Comparison of ENCODE assay signal across 28 cellular contexts in the genomic region with DNA sequence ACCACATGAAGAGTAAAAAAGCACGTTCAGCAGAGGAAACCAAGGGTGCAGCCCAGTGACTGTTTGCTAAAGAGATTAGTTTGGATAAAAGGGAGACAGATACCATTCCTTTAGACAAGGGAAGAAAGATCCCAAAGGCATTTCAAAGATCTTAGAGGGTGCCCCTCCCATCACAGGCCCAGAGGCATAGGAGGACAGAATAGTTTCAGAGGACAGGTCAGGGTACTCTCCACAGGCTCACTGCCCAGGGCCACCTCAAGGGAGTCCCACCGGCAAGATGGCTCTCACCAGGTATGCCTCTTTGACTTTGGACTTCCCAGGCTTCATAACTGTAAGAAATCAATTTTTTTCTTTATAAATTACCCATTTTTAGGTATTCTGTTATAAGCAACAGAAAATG. TPM values are rescaled to one million over a fixed set of nuclear protein-coding genes. Genes with fewer than 3 reads are reported as not detected.
"Had no signal": no experiment of that assay in that cellular context is flagged by ENCODE, and none has a peak within 500 bp of the region (broad histone marks: within the 10 kb centered on the region; RNA-seq: fewer than 3 reads in every experiment).

No MANE protein-coding gene starts in this region.

- H3K27me3 ChIP-seq: Peyer's patch, SJCRH30 had no signal

- H3K27me3 Mint-ChIP-seq: activated naive CD4-positive, alpha-beta T cell treated with anti-CD3 and anti-CD28 coated beads, Interleukin-2, amount 50 U/mL, for 24 hours; activated T-cell treated with anti-CD3 and anti-CD28 coated beads, Interleukin-2, amount 50 U/mL, for 24 hours had no signal

- H3K4me3 ChIP-seq: Peyer's patch, SJCRH30 had no signal

- H3K27ac ChIP-seq: RWPE1, SJCRH30, VCaP had no signal

- ATAC-seq: activated CD4-positive, CD25-positive, alpha-beta regulatory T cell treated with anti-CD3 and anti-CD28 coated beads, Interleukin-2, amount 50 U/mL, for 24 hours; activated CD8-positive, alpha-beta memory T cell treated with anti-CD3 and anti-CD28 coated beads, Interleukin-2, amount 10 ng/mL, durations not matched to agents 7 days and 5 days had no signal

- H3K4me2 ChIP-seq: SK-N-SH had no signal

- H3K36me3 Mint-ChIP-seq: activated naive CD4-positive, alpha-beta T cell treated with anti-CD3 and anti-CD28 coated beads, Interleukin-2, amount 50 U/mL, for 24 hours had no signal

- H3K9me3 Mint-ChIP-seq: activated naive CD4-positive, alpha-beta T cell treated with anti-CD3 and anti-CD28 coated beads, Interleukin-2, amount 50 U/mL, for 24 hours; activated T-cell treated with anti-CD3 and anti-CD28 coated beads, Interleukin-2, amount 50 U/mL, for 24 hours had no signal

- H3K9me3 ChIP-seq: Peyer's patch, SJCRH30, SK-N-SH had no signal

- H3K36me3 ChIP-seq: Peyer's patch, SJCRH30 had no signal

- H3K4me3 Mint-ChIP-seq: activated CD8-positive, alpha-beta memory T cell treated with anti-CD3 and anti-CD28 coated beads, Interleukin-2, amount 10 ng/mL, durations not matched to agents 7 days and 5 days; activated naive CD4-positive, alpha-beta T cell treated with anti-CD3 and anti-CD28 coated beads, Interleukin-2, amount 50 U/mL, for 24 hours; activated T-cell treated with anti-CD3 and anti-CD28 coated beads, Interleukin-2, amount 50 U/mL, for 24 hours; activated T-helper 1 cell treated with anti-CD3 and anti-CD28 coated beads, Interleukin-12 subunit alpha, Interleukin-12 subunit beta, Interleukin-2, Interleukin-4 antibody, amounts not matched to agents 30 ng/mL and 10 ng/mL and 1 ng/mL, durations not matched to agents 14 hours and 24 hours and 36 hours had no signal

- H3K4me1 ChIP-seq: Peyer's patch, SJCRH30 had no signal

- DNase-seq: activated CD4-positive, alpha-beta T cell treated with anti-CD3 and anti-CD28 coated beads for 48 hours; activated CD4-positive, alpha-beta T cell treated with anti-CD3 and anti-CD28 coated beads, Interleukin-2, amount 50 U/mL, for 48 hours; activated CD8-positive, alpha-beta memory T cell treated with anti-CD3 and anti-CD28 coated beads, Interleukin-2, amount 10 ng/mL, durations not matched to agents 7 days and 5 days; activated effector memory CD4-positive, alpha-beta T cell treated with Interleukin-2 at 50 U/mL for 16 hours; activated naive CD4-positive, alpha-beta T cell; activated T-cell treated with anti-CD3 and anti-CD28 coated beads, Interleukin-2, amount 50 U/mL, for 24 hours; aorta; central memory CD4-positive, alpha-beta T cell; NCI-H1092; NCI-H1417 treated with DMSO at 0.1 percent for 48 hours; NCI-H1694; NCI-H2029; NCI-H2107; NCI-H345; NCI-H510A; NCI-H69; NK-92 treated with Interleukin-12 subunit alpha and Interleukin-12 subunit beta, amount 100 ng/mL, for 24 hours; Peyer's patch; Right ventricle myocardium superior; SJCRH30; SK-N-SH; T-helper 1 cell had no signal

- H3K27ac Mint-ChIP-seq: activated CD8-positive, alpha-beta memory T cell treated with anti-CD3 and anti-CD28 coated beads, Interleukin-2, amount 10 ng/mL, durations not matched to agents 7 days and 5 days; activated naive CD4-positive, alpha-beta T cell treated with anti-CD3 and anti-CD28 coated beads, Interleukin-2, amount 50 U/mL, for 24 hours; activated T-cell treated with anti-CD3 and anti-CD28 coated beads, Interleukin-2, amount 50 U/mL, for 24 hours; activated T-helper 1 cell treated with anti-CD3 and anti-CD28 coated beads, Interleukin-12 subunit alpha, Interleukin-12 subunit beta, Interleukin-2, Interleukin-4 antibody, amounts not matched to agents 30 ng/mL and 10 ng/mL and 1 ng/mL, durations not matched to agents 14 hours and 24 hours and 36 hours had no signal

- H3K9ac ChIP-seq: SK-N-SH had no signal

RNA-seq across cellular contexts. Expression of a gene that starts 57.5 kb away (rescaled TPM):
- total RNA-seq: bronchial epithelial cell had no signal
